9 cellular contexts compared by ENCODE assay signal in the genomic region with DNA sequence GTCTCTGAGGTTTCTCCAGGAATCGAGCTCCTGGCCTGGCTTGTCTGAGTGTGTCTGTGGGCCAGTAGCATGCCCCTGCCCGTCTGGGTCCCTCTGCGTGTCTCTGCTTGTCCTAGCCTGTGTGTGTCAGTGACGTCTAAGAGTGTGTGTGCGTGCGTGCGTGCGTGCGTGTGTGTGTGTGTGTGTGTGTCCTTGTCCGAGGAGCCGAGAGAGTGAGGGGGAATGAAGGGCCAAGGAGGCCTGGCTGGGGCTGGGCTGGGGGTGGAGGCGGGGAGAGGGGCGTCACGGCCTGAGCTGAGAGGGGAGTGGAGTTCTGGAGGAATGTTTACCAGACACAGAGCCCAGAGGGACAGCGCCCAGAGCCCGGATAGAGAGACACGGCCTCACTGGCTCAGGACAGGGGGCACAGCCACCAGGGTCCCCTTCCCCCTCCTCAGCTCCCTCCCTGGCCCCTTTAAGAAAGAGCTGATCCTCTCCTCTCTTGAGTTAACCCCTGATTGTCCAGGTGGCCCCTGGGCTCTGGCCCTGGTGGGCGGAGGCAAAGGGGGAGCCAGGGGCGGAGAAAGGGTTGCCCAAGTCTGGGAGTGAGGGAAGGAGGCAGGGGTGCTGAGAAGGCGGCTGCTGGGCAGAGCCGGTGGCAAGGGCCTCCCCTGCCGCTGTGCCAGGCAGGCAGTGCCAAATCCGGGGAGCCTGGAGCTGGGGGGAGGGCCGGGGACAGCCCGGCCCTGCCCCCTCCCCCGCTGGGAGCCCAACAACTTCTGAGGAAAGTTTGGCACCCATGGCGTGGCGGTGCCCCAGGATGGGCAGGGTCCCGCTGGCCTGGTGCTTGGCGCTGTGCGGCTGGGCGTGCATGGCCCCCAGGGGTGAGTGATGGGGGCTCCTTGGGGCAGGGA. TPM values are rescaled to one million over a fixed set of nuclear protein-coding genes. Genes with fewer than 3 reads are reported as not detected.
DNase-seq lines count a peak whose midpoint lies in the region; ATAC-seq and TF ChIP-seq lines count a peak whose summit lies in the region.
"Had no signal": no experiment of that assay in that cellular context is flagged by ENCODE, and none has a peak within 500 bp of the region (broad histone marks: within the 10 kb centered on the region; RNA-seq: fewer than 3 reads in every experiment).

A gene (plus strand): TSS at position 609 of the 893 bp plus-strand sequence. CDS start 170 bp downstream, at position 779.

- H4K91ac ChIP-seq in trophoblast cell (ENCODE audit: low read depth, low read length), result peak within 1 kb of the TSS; percentile 74

- peaks cover 9% of the 10 kb centered on the region for H3K79me2 ChIP-seq in trophoblast cell (ENCODE audit: control insufficient read depth, insufficient read depth, low read length, poor library complexity)

- no peak for TF ChIP-seq CTCF in heart right ventricle (IDR thresholded peaks at IDR 0.05)

- H2AK5ac ChIP-seq in trophoblast cell (ENCODE audit: low read length), result peak within 1 kb of the TSS; percentile 75

- H3K27me3 ChIP-seq in heart right ventricle (peaks cover 0 to 31% (median 5%) of the 10 kb centered on the region in 7 donors), trophoblast cell (ENCODE audit: insufficient read depth, low read length) (no peaks in the 10 kb centered on the region)

- no peak within 1 kb of the TSS for H2AFZ ChIP-seq in trophoblast cell (ENCODE audit: insufficient read depth, low read length, poor library complexity)

- H3K14ac ChIP-seq in trophoblast cell (ENCODE audit: low read length), result peak within 1 kb of the TSS; percentile 92

- H3K36me3 ChIP-seq in heart right ventricle (peaks cover 0 to 16% (median 0%) of the 10 kb centered on the region in 9 donors), trophoblast cell (ENCODE audit: control insufficient read depth in 1 of 2, insufficient read depth in 2 of 2, low read length in 2 of 2) (peaks cover 16 to 18% of the 10 kb centered on the region in 2 experiments)

- peak; percentile 72 to 91 (median 84) for ATAC-seq in heart right ventricle
- no peak for ATAC-seq in GM21619 (IDR thresholded peaks at IDR 0.05; ENCODE audit: unreplicated experiment)
- no peak for ATAC-seq in natural killer cell treated with Interleukin-12 subunit alpha and Interleukin-12 subunit beta and Interleukin-15 and Interleukin-18, amount 100 ng/mL, for 72 hours
- no peak for ATAC-seq in HG02852 (IDR thresholded peaks at IDR 0.05; ENCODE audit: unreplicated experiment)

- intact Hi-C loops in heart right ventricle (cut with DNase I), result loop anchor here in 1 of 10 donors (5.0 kb wide), 1 partner anchor 33 kb away; no protein-coding TSS in a partner anchor

- H3K4me1 ChIP-seq in heart right ventricle (peaks cover 0 to 23% (median 3%) of the 10 kb centered on the region in 9 donors), trophoblast cell (ENCODE audit: control insufficient read depth in 1 of 2, insufficient read depth in 2 of 2, low read length in 2 of 2) (peaks cover 25 to 42% of the 10 kb centered on the region in 2 experiments)

- H4K8ac ChIP-seq in trophoblast cell (ENCODE audit: low read depth, low read length), result peak within 1 kb of the TSS; percentile 52

- no peak within 1 kb of the TSS for H3K27ac Mint-ChIP-seq in natural killer cell treated with Interleukin-12 subunit alpha and Interleukin-12 subunit beta and Interleukin-15 and Interleukin-18, amount 100 ng/mL, for 72 hours

- H3K9ac ChIP-seq in trophoblast cell (ENCODE audit: low read length), result peak within 1 kb of the TSS; percentile 92
- H3K9ac ChIP-seq: KMS-11 had no signal

- H3K9me3 ChIP-seq in heart right ventricle, result no peaks in the 10 kb centered on the region
- no peaks in the 10 kb centered on the region for H3K9me3 ChIP-seq in trophoblast cell (ENCODE audit: insufficient read depth, low read depth, low read length)

- peak within 1 kb of the TSS; percentile 44 for H2BK12ac ChIP-seq in trophoblast cell (ENCODE audit: low read length)

- peak within 1 kb of the TSS; percentile 96 for H3K18ac ChIP-seq in trophoblast cell (ENCODE audit: low read length)

- 3 to 6% methylated on average over 27 to 32 of the region's 32 CpGs for WGBS in heart right ventricle, 2 donors
- WGBS in trophoblast cell (ENCODE audit: extremely low coverage, insufficient coverage, insufficient read length), result no CpG with 5 or more reads among the region's 32 CpGs

- H3K27ac ChIP-seq in heart right ventricle, result peak within 1 kb of the TSS; percentile 60 to 96 (median 93)
- peak within 1 kb of the TSS; percentile 79 for H3K27ac ChIP-seq in trophoblast cell (ENCODE audit: low read depth, low read length)
- H3K27ac ChIP-seq: KMS-11 had no signal

- no peak within 1 kb of the TSS for H3K23ac ChIP-seq in trophoblast cell (ENCODE audit: low read length)

- peak within 1 kb of the TSS; percentile 77 for H2BK120ac ChIP-seq in trophoblast cell (ENCODE audit: insufficient read depth, low read length, poor library complexity)

- no peaks in the 10 kb centered on the region for H3K36me3 Mint-ChIP-seq in natural killer cell treated with Interleukin-12 subunit alpha and Interleukin-12 subunit beta and Interleukin-15 and Interleukin-18, amount 100 ng/mL, for 72 hours

- peak within 1 kb of the TSS; percentile 76 for H3K4ac ChIP-seq in trophoblast cell (ENCODE audit: low read depth, low read length)

- H3K27me3 Mint-ChIP-seq in natural killer cell treated with Interleukin-12 subunit alpha and Interleukin-12 subunit beta and Interleukin-15 and Interleukin-18, amount 100 ng/mL, for 72 hours, result peaks cover 38 to 53% of the 10 kb centered on the region in 2 donors

- peaks cover 0 to 3% of the 10 kb centered on the region in 2 donors for H3K4me1 Mint-ChIP-seq in natural killer cell treated with Interleukin-12 subunit alpha and Interleukin-12 subunit beta and Interleukin-15 and Interleukin-18, amount 100 ng/mL, for 72 hours (ENCODE audit: low read depth in 2 of 2)

- peak; percentile 69 for DNase-seq in H4 (ENCODE audit: low spot score)
- DNase-seq in amniotic epithelial cell (ENCODE audit: low read depth), result peak; percentile 80
- DNase-seq in heart right ventricle, result peak; percentile 81 to 82
- no peak for DNase-seq in trophoblast cell
- no peak for DNase-seq in SHP77 (lab: John Stamatoyannopoulos, UW)
- DNase-seq in natural killer cell treated with Interleukin-12 subunit alpha and Interleukin-12 subunit beta and Interleukin-15 and Interleukin-18, amount 100 ng/mL, for 72 hours (ENCODE audit: low spot score), result no peak

- H3K9me3 Mint-ChIP-seq in natural killer cell treated with Interleukin-12 subunit alpha and Interleukin-12 subunit beta and Interleukin-15 and Interleukin-18, amount 100 ng/mL, for 72 hours, result no peaks in the 10 kb centered on the region

- no peak within 1 kb of the TSS for H4K12ac ChIP-seq in trophoblast cell (ENCODE audit: low read depth, low read length)

- peaks cover 32% of the 10 kb centered on the region for H3K79me1 ChIP-seq in trophoblast cell (ENCODE audit: low read length)

- H3K4me2 ChIP-seq in trophoblast cell (ENCODE audit: low read length), result peak within 1 kb of the TSS; percentile 80
- H3K4me2 ChIP-seq: KMS-11 had no signal

- no peak within 1 kb of the TSS for H3K4me3 Mint-ChIP-seq in natural killer cell treated with Interleukin-12 subunit alpha and Interleukin-12 subunit beta and Interleukin-15 and Interleukin-18, amount 100 ng/mL, for 72 hours

- peak within 1 kb of the TSS; percentile 23 for H2BK5ac ChIP-seq in trophoblast cell (ENCODE audit: low read depth, low read length, poor library complexity)

- H3K4me3 ChIP-seq in heart right ventricle (peak within 1 kb of the TSS; percentile 12 to 70 (median 65)), trophoblast cell (ENCODE audit: low read depth, low read length) (peak within 1 kb of the TSS; percentile 95)

RNA-seq across cellular contexts. Expression of the gene that starts here (rescaled TPM):
- 97.8 and 105 TPM in 2 replicates for total RNA-seq in H4 (2014; rRNA removed; shearing (Covaris generic))
- 10 to 100 TPM in 4 of 10 donors, 1 to 10 TPM in 6; 6.5 to 22.8 (median 9.8) TPM for total RNA-seq in heart right ventricle
- polyA plus RNA-seq in heart right ventricle, result 10 to 100 TPM in 1 of 2 donors, 1 to 10 TPM in 1; 7.9 to 13.0 TPM
- 76.6 and 78.9 TPM in 2 replicates for polyA plus RNA-seq in trophoblast cell (2013)
- total RNA-seq in natural killer cell treated with Interleukin-12 subunit alpha and Interleukin-12 subunit beta and Interleukin-15 and Interleukin-18, amount 100 ng/mL, for 72 hours, result not detected

Comparison
In these comparisons a context has a peak if more than half of its experiments do, and no peak if none do; other contexts are left out.
1. RNA of the gene that starts here (total RNA-seq): 97.8 to 105 TPM in H4 and 6.5 to 22.8 TPM in heart right ventricle; not detected in natural killer cell treated with Interleukin-12 subunit alpha and Interleukin-12 subunit beta and Interleukin-15 and Interleukin-18, amount 100 ng/mL, for 72 hours; every median in the first group is over 4 times any median in the second.
2. DNase-seq: peak in H4 (single experiment), amniotic epithelial cell (single experiment) and heart right ventricle (2 of 2); none in trophoblast cell (0 of 2), SHP77 (0 of 2) and natural killer cell treated with Interleukin-12 subunit alpha and Interleukin-12 subunit beta and Interleukin-15 and Interleukin-18, amount 100 ng/mL, for 72 hours (single experiment).
3. ATAC-seq: peak in heart right ventricle (8 of 8); none in GM21619 (single experiment), natural killer cell treated with Interleukin-12 subunit alpha and Interleukin-12 subunit beta and Interleukin-15 and Interleukin-18, amount 100 ng/mL, for 72 hours (0 of 2) and HG02852 (single experiment).